1 cellular context compared by ENCODE assay signal in genomic region chr16:29012913-29013641, GRCh38.
A peak's percentile ranks its signal among the peaks of the same experiment; 100 is the strongest.
TF ChIP-seq lines count a peak whose summit lies in the region.

No MANE protein-coding gene starts in this region.

TF ChIP-seq in IMR-90, 13 proteins besides CTCF, POLR2A, EP300 and RAD21:
- TF ChIP-seq CEBPB (IDR thresholded peaks at IDR 0.05; ENCODE audit: low read depth, low read length) (no peak), USF2 (IDR thresholded peaks at IDR 0.05; ENCODE audit: low read depth, low read length) (peak; percentile 32)
TF ChIP-seq in IMR-90: peak in this region for 1.
